In genomic region chr2:58207189-58207588, GRCh38 we compare ENCODE assay signal across 21 cellular contexts.
"Had no signal": no experiment of that assay in that cellular context is flagged by ENCODE, and none has a peak within 500 bp of the region (broad histone marks: within the 10 kb centered on the region; RNA-seq: fewer than 3 reads in every experiment).

No MANE protein-coding gene starts in this region.

- H3K27ac ChIP-seq: epithelial cell of prostate, gastroesophageal sphincter, ovary, prostate gland, spleen, upper lobe of left lung had no signal

- H3K9me3 ChIP-seq: gastroesophageal sphincter, prostate gland had no signal

- H3K36me3 ChIP-seq: ovary, prostate gland had no signal

- DNase-seq: activated B cell treated with CpG ODN at 0.5 μM for 24 hours; activated CD4-positive, alpha-beta T cell treated with anti-CD3 and anti-CD28 coated beads for 4 hours; activated CD4-positive, alpha-beta T cell treated with anti-CD3 and anti-CD28 coated beads, Interleukin-2, amount 50 U/mL, for 48 hours; activated effector memory CD4-positive, alpha-beta T cell treated with anti-CD3 and anti-CD28 coated beads, Interleukin-2, amount 50 U/mL, for 16 hours; activated naive CD4-positive, alpha-beta T cell treated with anti-CD3 and anti-CD28 coated beads, Interleukin-2, amount 50 U/mL, for 16 hours; activated naive CD8-positive, alpha-beta T cell treated with anti-CD3 and anti-CD28 coated beads, Interleukin-2, amount 50 U/mL, for 24 hours; activated T-cell treated with anti-CD3 and anti-CD28 coated beads, Interleukin-2, amount 50 U/mL, for 72 hours; cortex of kidney; head of caudate nucleus; hypothalamus; midbrain; natural killer cell; ovary; spleen; stimulated activated CD4-positive, alpha-beta T cell treated with anti-CD3 and anti-CD28 coated beads, Interleukin-4, amount 100 ng/mL, for 24 hours; stimulated activated naive CD4-positive, alpha-beta T cell treated with Interleukin-2 at 50 U/mL for 16 hours; T1000; upper lobe of left lung had no signal

- H3K27me3 ChIP-seq: gastroesophageal sphincter, ovary, spleen, upper lobe of left lung had no signal

- H3K4me1 ChIP-seq: gastroesophageal sphincter, prostate gland, spleen had no signal

- H3K4me3 ChIP-seq: gastroesophageal sphincter, ovary, prostate gland, spleen, upper lobe of left lung had no signal
